ENCODE assay signal across 7 cellular contexts in the genomic region with DNA sequence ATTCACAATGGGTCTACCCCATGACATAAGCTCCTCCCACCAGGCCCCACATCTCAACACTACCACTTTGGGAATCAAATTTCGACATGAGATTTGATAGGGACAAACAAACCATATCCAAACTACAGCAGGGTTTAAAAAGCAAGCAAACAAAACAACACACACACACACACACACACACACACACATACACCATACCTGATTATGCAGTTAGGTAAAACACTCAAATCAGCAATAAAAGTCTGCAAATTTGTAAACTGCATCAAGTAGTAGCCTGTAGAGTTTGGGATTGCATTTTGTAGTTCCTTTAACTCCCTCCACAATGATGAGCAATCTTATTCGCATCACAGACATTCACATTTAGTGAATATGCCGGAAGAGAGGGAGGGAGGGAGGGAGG.
"Had no signal": no experiment of that assay in that cellular context is flagged by ENCODE, and none has a peak within 500 bp of the region (broad histone marks: within the 10 kb centered on the region; RNA-seq: fewer than 3 reads in every experiment).

No MANE protein-coding gene starts in this region.

- ATAC-seq: GM23338 had no signal

- H3K4me3 Mint-ChIP-seq: GM23338, H9 had no signal

- H3K4me3 ChIP-seq: GM23338 had no signal

- H3K27ac Mint-ChIP-seq: GM23338, H9 had no signal

- DNase-seq: H9, HCEC 1CT, IMR-90 had no signal

- H3K4me1 Mint-ChIP-seq: GM23338 had no signal

- FAIRE-seq: H1, H54, HTR-8/SVneo had no signal
